19 cellular contexts compared by ENCODE assay signal in the genomic region with DNA sequence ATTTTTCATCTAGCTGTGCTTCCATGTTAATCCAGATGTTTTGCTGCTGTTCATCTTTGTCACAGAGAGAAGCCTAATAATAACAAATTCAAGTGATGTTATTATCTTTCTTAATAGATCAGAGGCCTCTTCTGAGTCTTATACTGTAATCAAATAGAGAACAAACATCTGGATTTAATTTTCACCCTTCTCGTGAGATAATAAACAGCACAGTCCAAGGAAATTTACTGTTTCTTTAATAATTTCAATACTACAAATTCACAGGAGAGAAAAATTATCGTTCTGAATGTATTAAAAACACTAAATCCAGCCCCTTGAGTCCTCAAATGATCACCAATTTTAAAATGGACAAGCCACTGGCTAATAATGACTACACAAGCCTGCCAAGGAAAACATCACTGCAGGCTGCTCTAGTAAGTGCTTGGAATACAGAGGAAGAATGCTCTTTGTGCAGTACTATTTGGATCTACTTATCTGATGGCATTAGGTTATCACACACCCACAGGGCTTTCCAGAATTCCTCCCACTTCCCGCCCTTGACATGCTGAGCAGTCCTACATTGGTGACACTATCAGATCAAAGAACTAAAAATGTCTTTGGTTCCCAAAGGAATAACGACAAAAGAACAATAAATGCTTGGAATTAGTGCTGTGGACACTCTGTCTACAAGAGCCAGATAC. TPM values are rescaled to one million over a fixed set of nuclear protein-coding genes. Genes with fewer than 3 reads are reported as not detected.
A peak's percentile ranks its signal among the peaks of the same experiment; 100 is the strongest.
DNase-seq lines count a peak whose midpoint lies in the region; ATAC-seq and FAIRE-seq lines count a peak whose summit lies in the region.
"Had no signal": no experiment of that assay in that cellular context is flagged by ENCODE, and none has a peak within 500 bp of the region (broad histone marks: within the 10 kb centered on the region; RNA-seq: fewer than 3 reads in every experiment).

No MANE protein-coding gene starts in this region.

- ATAC-seq in left ventricle myocardium superior, result peak; percentile 90
- ATAC-seq in sciatic nerve, result peak; percentile 77
- ATAC-seq: naive thymus-derived CD8-positive, alpha-beta T cell; Panc1 had no signal

- H3K9me3 ChIP-seq in GM23248 (ENCODE audit: low read depth), result no peaks in the 10 kb centered on the region
- no peaks in the 10 kb centered on the region for H3K9me3 ChIP-seq in small intestine (ENCODE audit: control insufficient read depth, low read depth)

- FAIRE-seq in endometrium (lab: Jason Lieb, UNC) (peak; percentile 95), small intestine (lab: Jason Lieb, UNC) (no peak)
- FAIRE-seq: GM18507, H1 had no signal

- H3K27ac ChIP-seq in GM23248, result 0 out of 2 replicates have a peak overlapping the region, but pooled peaks have one; percentile 6
- H3K27ac ChIP-seq in small intestine (ENCODE audit: low read depth in 1 of 2, low read length in 1 of 2), result no peak overlapping the region

- no peaks in the 10 kb centered on the region for H3K79me2 ChIP-seq in GM23248 (ENCODE audit: insufficient read depth)

- no peak overlapping the region for H2AFZ ChIP-seq in GM23248

- DNase-seq in GM23248 (peak; percentile 26), left ventricle myocardium superior (no peak), sciatic nerve (ENCODE audit: low spot score) (no peak), small intestine (no peak), mucosa of gallbladder (ENCODE audit: low spot score) (no peak), T-helper 2 cell (no peak)
- no peak for DNase-seq in activated CD8-positive, alpha-beta memory T cell treated with anti-CD3 and anti-CD28 coated beads for 24 hours
- DNase-seq: activated CD4-positive, CD25-positive, alpha-beta regulatory T cell treated with anti-CD3 and anti-CD28 coated beads, Interleukin-2, amount 50 U/mL, for 72 hours; activated naive CD8-positive, alpha-beta T cell treated with anti-CD3 and anti-CD28 coated beads, Interleukin-2, amount 10 ng/mL, durations not matched to agents 7 days and 5 days; activated T-cell treated with anti-CD3 and anti-CD28 coated beads for 4 hours; Calu3; MM.1S; naive thymus-derived CD8-positive, alpha-beta T cell; NCI-H2029 treated with DMSO at 0.1 percent for 48 hours; NCI-H526 had no signal

- no peaks in the 10 kb centered on the region for H3F3A ChIP-seq in GM23248 (ENCODE audit: insufficient read depth)

- H3K27me3 ChIP-seq in GM23248 (replicated peaks; ENCODE audit: insufficient read depth), result no peaks in the 10 kb centered on the region
- no peaks in the 10 kb centered on the region for H3K27me3 ChIP-seq in small intestine (ENCODE audit: control insufficient read depth in 2 of 2, insufficient read depth in 2 of 2, low read length in 2 of 2)

- H3K4me1 ChIP-seq in GM23248 (ENCODE audit: insufficient read depth), result peaks cover 12% of the 10 kb centered on the region
- H3K4me1 ChIP-seq in small intestine (ENCODE audit: control insufficient read depth in 2 of 2, insufficient read depth in 1 of 2, low read depth in 1 of 2, low read length in 1 of 2), result no peaks in the 10 kb centered on the region

- intact Hi-C loops in left ventricle myocardium superior (cut with micrococcal nuclease) (no loop called here), sciatic nerve (cut with DNase I) (no loop called here)

- H3K36me3 ChIP-seq in GM23248 (ENCODE audit: low read depth) (no peaks in the 10 kb centered on the region), small intestine (ENCODE audit: control insufficient read depth in 2 of 2, insufficient read depth in 2 of 2, low read length in 2 of 2) (no peaks in the 10 kb centered on the region)

- in situ Hi-C loops in GM23248 (cut with MboI), result no loop called here

- no peak overlapping the region for H3K9ac ChIP-seq in GM23248

- WGBS in GM23248 (ENCODE audit: low coverage in 1 of 2, low lambda C conversion rate in 2 of 2, missing lambda C conversion rate in 2 of 2), 2 experiments, result 13 to 22% methylated on average over 4 of the region's 4 CpGs
- 40 to 45% (median 40%) methylated on average over 4 of the region's 4 CpGs for WGBS in small intestine, 3 donors

- H3K9me2 ChIP-seq in GM23248 (ENCODE audit: insufficient read depth), result no peaks in the 10 kb centered on the region

- H4K20me1 ChIP-seq in GM23248 (ENCODE audit: insufficient read depth), result no peaks in the 10 kb centered on the region

- H3K4me2 ChIP-seq in GM23248 (ENCODE audit: unreplicated experiment), result no peak overlapping the region

- H3K4me3 ChIP-seq in GM23248, result no peak overlapping the region
- no peak overlapping the region for H3K4me3 ChIP-seq in small intestine (ENCODE audit: low read depth in 1 of 2, low read length in 2 of 2)

RNA-seq across cellular contexts. Expression of a gene that starts 38.2 kb away (rescaled TPM):
- total RNA-seq in GM23248 (2014; rRNA removed; shearing (Covaris generic)), result 95.4 and 129 TPM in 2 replicates
- polyA plus RNA-seq in GM23248 (2016; fragmentation: Nextera tagmentation; extraction: Ambion mirVana), result 27.1 and 29.2 TPM in 2 replicates
- 80.8 TPM for total RNA-seq in left ventricle myocardium superior
- 142 TPM for total RNA-seq in sciatic nerve
- polyA plus RNA-seq in small intestine, result 10 to 100 TPM in 1 of 3 donors, 1 to 10 TPM in 2; 4.0 to 13.5 (median 4.6) TPM
- total RNA-seq in mucosa of gallbladder, result 65.6 TPM
